In the genomic region with DNA sequence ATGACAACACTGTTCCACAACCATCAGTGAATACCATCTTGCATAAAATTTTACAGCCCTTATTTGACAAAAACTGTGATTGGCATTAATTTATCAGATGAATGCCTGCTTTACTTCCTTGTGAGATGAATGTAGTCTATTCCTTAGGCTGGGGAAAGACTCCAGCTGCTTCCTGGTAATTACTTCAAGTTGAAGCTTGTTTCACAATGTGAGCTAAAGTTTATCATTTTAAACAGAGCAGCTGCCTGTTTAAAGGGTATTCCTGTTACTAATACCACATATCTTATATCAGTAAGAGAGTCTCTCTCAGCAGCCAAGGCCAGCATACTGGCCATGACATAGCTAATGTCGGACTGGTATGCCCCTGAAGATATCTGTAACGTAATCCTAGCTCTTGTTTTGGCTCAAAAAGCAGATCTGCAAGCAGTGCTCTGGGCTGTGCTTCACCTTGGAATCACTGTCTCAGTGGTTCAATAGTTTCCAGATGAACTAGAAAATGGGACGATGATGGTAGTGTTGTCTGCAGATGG, we compare ENCODE assay signal across 22 cellular contexts. TPM values are rescaled to one million over a fixed set of nuclear protein-coding genes. Genes with fewer than 3 reads are reported as not detected.
"Had no signal": no experiment of that assay in that cellular context is flagged by ENCODE, and none has a peak within 500 bp of the region (broad histone marks: within the 10 kb centered on the region; RNA-seq: fewer than 3 reads in every experiment).

No MANE protein-coding gene starts in this region.

- H3K9me3 ChIP-seq: gastrocnemius medialis, mucosa of descending colon, tibial artery had no signal

- H3K4me3 Mint-ChIP-seq: activated CD4-positive, alpha-beta memory T cell treated with anti-CD3 and anti-CD28 coated beads, Interleukin-2, amount 10 ng/mL, durations not matched to agents 7 days and 5 days; activated CD4-positive, alpha-beta T cell treated with anti-CD3 and anti-CD28 coated beads, Interleukin-2, amount 10 ng/mL, durations not matched to agents 24 days and 14 days; activated naive CD4-positive, alpha-beta T cell treated with anti-CD3 and anti-CD28 coated beads for 36 hours; activated naive CD8-positive, alpha-beta T cell treated with anti-CD3 and anti-CD28 coated beads, Interleukin-2, amount 10 ng/mL, durations not matched to agents 7 days and 5 days; activated T-cell treated with anti-CD3 and anti-CD28 coated beads, Interleukin-2, amount 50 U/mL, for 72 hours; memory B cell; nephron progenitor cell; stimulated activated naive CD8-positive, alpha-beta T cell treated with anti-CD3 and anti-CD28 coated beads, Interleukin-15, Interleukin-2, amounts not matched to agents 100 ng/mL and 50 ng/mL, for 24 hours; T-helper 2 cell treated with Interferon-gamma antibody and Interleukin-4, amounts not matched to agents 5 μg/mL and 100 μg/mL, for 36 hours had no signal

- H3K4me1 ChIP-seq: gastrocnemius medialis, tibial artery had no signal

- H3K27me3 ChIP-seq: gastrocnemius medialis, tibial artery had no signal

- ATAC-seq: activated CD4-positive, CD25-positive, alpha-beta regulatory T cell treated with anti-CD3 and anti-CD28 coated beads, Interleukin-2, amount 50 U/mL, for 24 hours; activated T-cell treated with anti-CD3 and anti-CD28 coated beads, Interleukin-2, amount 50 U/mL, for 72 hours; gastrocnemius medialis; left colon; mucosa of descending colon had no signal

- H3K27ac ChIP-seq: gastrocnemius medialis, tibial artery, VCaP had no signal

- H3K27me3 Mint-ChIP-seq: activated CD4-positive, alpha-beta memory T cell treated with anti-CD3 and anti-CD28 coated beads, Interleukin-2, amount 10 ng/mL, durations not matched to agents 7 days and 5 days; activated CD4-positive, alpha-beta T cell treated with anti-CD3 and anti-CD28 coated beads, Interleukin-2, amount 10 ng/mL, durations not matched to agents 24 days and 14 days; activated naive CD8-positive, alpha-beta T cell treated with anti-CD3 and anti-CD28 coated beads, Interleukin-2, amount 10 ng/mL, durations not matched to agents 7 days and 5 days; memory B cell; progenitor cell of endocrine pancreas; stimulated activated naive CD8-positive, alpha-beta T cell treated with anti-CD3 and anti-CD28 coated beads, Interleukin-15, Interleukin-2, amounts not matched to agents 100 ng/mL and 50 ng/mL, for 24 hours had no signal

- H3K4me1 Mint-ChIP-seq: nephron progenitor cell had no signal

- H3K27ac Mint-ChIP-seq: activated CD4-positive, alpha-beta memory T cell treated with anti-CD3 and anti-CD28 coated beads, Interleukin-2, amount 10 ng/mL, durations not matched to agents 7 days and 5 days; activated CD4-positive, alpha-beta T cell treated with anti-CD3 and anti-CD28 coated beads, Interleukin-2, amount 10 ng/mL, durations not matched to agents 24 days and 14 days; activated naive CD4-positive, alpha-beta T cell treated with anti-CD3 and anti-CD28 coated beads for 36 hours; activated naive CD8-positive, alpha-beta T cell treated with anti-CD3 and anti-CD28 coated beads, Interleukin-2, amount 10 ng/mL, durations not matched to agents 7 days and 5 days; memory B cell; nephron progenitor cell; progenitor cell of endocrine pancreas; stimulated activated naive CD8-positive, alpha-beta T cell treated with anti-CD3 and anti-CD28 coated beads, Interleukin-15, Interleukin-2, amounts not matched to agents 100 ng/mL and 50 ng/mL, for 24 hours; T-helper 2 cell treated with Interferon-gamma antibody and Interleukin-4, amounts not matched to agents 5 μg/mL and 100 μg/mL, for 36 hours had no signal

- FAIRE-seq: endometrium, islet of Langerhans had no signal

- DNase-seq: activated CD4-positive, alpha-beta memory T cell treated with anti-CD3 and anti-CD28 coated beads, Interleukin-2, amount 10 ng/mL, durations not matched to agents 7 days and 5 days; activated CD4-positive, alpha-beta T cell treated with anti-CD3 and anti-CD28 coated beads, Interleukin-2, amount 10 ng/mL, durations not matched to agents 24 days and 14 days; activated effector memory CD4-positive, alpha-beta T cell treated with Interleukin-2 at 50 U/mL for 16 hours; activated naive CD4-positive, alpha-beta T cell treated with anti-CD3 and anti-CD28 coated beads for 36 hours; activated naive CD8-positive, alpha-beta T cell treated with anti-CD3 and anti-CD28 coated beads, Interleukin-2, amount 10 ng/mL, durations not matched to agents 7 days and 5 days; activated T-cell treated with anti-CD3 and anti-CD28 coated beads, Interleukin-2, amount 50 U/mL, for 72 hours; gastrocnemius medialis; hypothalamus; left colon; mucosa of descending colon; nephron progenitor cell; stimulated activated CD4-positive, alpha-beta T cell treated with anti-CD3 and anti-CD28 coated beads, Interleukin-12 subunit alpha, Interleukin-12 subunit beta, amount 100 ng/mL, for 4 hours; substantia nigra; tibial artery had no signal

- H3K4me3 ChIP-seq: gastrocnemius medialis, mucosa of descending colon, tibial artery had no signal

RNA-seq across cellular contexts. Expression of a gene that starts 52.6 kb away (rescaled TPM):
- total RNA-seq: activated CD4-positive, alpha-beta T cell treated with anti-CD3 and anti-CD28 coated beads, Interleukin-2, amount 10 ng/mL, durations not matched to agents 24 days and 14 days had no signal
